Comparison of ENCODE assay signal across 8 cellular contexts in genomic region chr9:94726495-94727191, GRCh38. TPM values are rescaled to one million over a fixed set of nuclear protein-coding genes. Genes with fewer than 3 reads are reported as not detected.
A peak's percentile ranks its signal among the peaks of the same experiment; 100 is the strongest.
DNase-seq lines count a peak whose midpoint lies in the region; ATAC-seq and TF ChIP-seq lines count a peak whose summit lies in the region.

AOPEP (plus strand) TSS chr9:94726699; CDS start chr9:94759784, 33,085 bp downstream.

- H3K27ac ChIP-seq in coronary artery: peak within 1 kb of the TSS; percentile 84 to 89
- H3K27ac ChIP-seq in layer of hippocampus (ENCODE audit: low read depth, low read length): peak within 1 kb of the TSS; percentile 85

- no peaks in the 10 kb centered on the region for H3K36me3 ChIP-seq in BE2C

- H3K4me3 ChIP-seq in BE2C (ENCODE audit: low read depth, low read length): peak within 1 kb of the TSS; percentile 93
- H3K4me3 ChIP-seq in coronary artery: peak within 1 kb of the TSS; percentile 83

- peak; percentile 99 for DNase-seq in BE2C
- peak; percentile 99 for DNase-seq in GM19240 (ENCODE audit: insufficient read length, low spot score)
- peak; percentile 83 to 96 for DNase-seq in NCI-H526 (lab: John Stamatoyannopoulos, UW)
- DNase-seq in activated CD4-positive, alpha-beta T cell treated with anti-CD3 and anti-CD28 coated beads for 48 hours: peak; percentile 100
- DNase-seq in coronary artery (ENCODE audit: low spot score): peak; percentile 97
- peak; percentile 99 for DNase-seq in stimulated activated CD4-positive, alpha-beta T cell treated with anti-CD3 and anti-CD28 coated beads, Interleukin-1b, Interleukin-23, amount 100 ng/mL, for 4 hours (ENCODE audit: low read depth in 2 of 2)

- peak; percentile 87 for ATAC-seq in HG03460 (IDR thresholded peaks at IDR 0.05; ENCODE audit: unreplicated experiment)

- no peaks in the 10 kb centered on the region for H3K9me3 ChIP-seq in BE2C

- no peaks in the 10 kb centered on the region for H3K27me3 ChIP-seq in BE2C
- no peaks in the 10 kb centered on the region for H3K27me3 ChIP-seq in layer of hippocampus (ENCODE audit: control insufficient read depth, insufficient read depth, low read length)

- no peak for TF ChIP-seq CTCF in BE2C (IDR thresholded peaks at IDR 0.05; ENCODE audit: low read depth, low read length)
- no peak for TF ChIP-seq CTCF in coronary artery (IDR thresholded peaks at IDR 0.05)

- H3K4me1 ChIP-seq in BE2C: no peaks in the 10 kb centered on the region

RNA-seq across cellular contexts. Expression of gene AOPEP, which starts in this region (rescaled TPM):
- polyA plus RNA-seq in BE2C (2012; ENCODE audit: insufficient read depth, insufficient read length, low read depth): 77.8 TPM

Comparison
In these comparisons a context has a peak if more than half of its experiments do, and no peak if none do; other contexts are left out.
1. Peak in every context shown above with its lines: DNase-seq, ATAC-seq, H3K4me3 ChIP-seq and H3K27ac ChIP-seq.